Comparison of ENCODE assay signal across 17 cellular contexts in genomic region chr6:170429457-170429856, GRCh38.
A peak's percentile ranks its signal among the peaks of the same experiment; 100 is the strongest.
DNase-seq lines count a peak whose midpoint lies in the region; TF ChIP-seq lines count a peak whose summit lies in the region.
"Had no signal": no experiment of that assay in that cellular context is flagged by ENCODE, and none has a peak within 500 bp of the region (broad histone marks: within the 10 kb centered on the region; RNA-seq: fewer than 3 reads in every experiment).

No MANE protein-coding gene starts in this region.

- H3K27me3 ChIP-seq in neural progenitor cell = no peaks in the 10 kb centered on the region
- H3K27me3 ChIP-seq: SJCRH30 had no signal

- H3K9me3 Mint-ChIP-seq in neural progenitor cell = peaks cover 6% of the 10 kb centered on the region
- no peaks in the 10 kb centered on the region for H3K9me3 Mint-ChIP-seq in activated naive CD4-positive, alpha-beta T cell treated with anti-CD3 and anti-CD28 coated beads for 36 hours
- H3K9me3 Mint-ChIP-seq: activated naive CD8-positive, alpha-beta T cell treated with anti-CD3 and anti-CD28 coated beads for 36 hours had no signal

- DNase-seq in EH (ENCODE audit: low read depth) (peak; percentile 35), SK-MEL-5 (ENCODE audit: low read depth, low spot score) (peak; percentile 16), fibroblast of pulmonary artery (ENCODE audit: low read depth) (peak; percentile 73), neural progenitor cell (ENCODE audit: low spot score) (no peak), AG08396 (ENCODE audit: low spot score) (no peak), NCI-H748 (lab: John Stamatoyannopoulos, UW; ENCODE audit: unreplicated experiment) (no peak), DMS153 treated with DMSO at 0.1 percent for 48 hours (lab: John Stamatoyannopoulos, UW; ENCODE audit: unreplicated experiment) (no peak)
- no peak for DNase-seq in activated naive CD4-positive, alpha-beta T cell treated with anti-CD3 and anti-CD28 coated beads for 36 hours
- DNase-seq: activated naive CD8-positive, alpha-beta T cell treated with anti-CD3 and anti-CD28 coated beads for 36 hours; Calu3; caudate nucleus; effector memory CD4-positive, alpha-beta T cell; islet precursor cell; NCI-H1436 treated with DMSO at 0.1 percent for 48 hours; SJCRH30; stimulated activated CD4-positive, alpha-beta T cell treated with anti-CD3 and anti-CD28 coated beads, Interleukin-15, amount 100 ng/mL, for 24 hours had no signal

- no peak overlapping the region for H3K4me3 Mint-ChIP-seq in neural progenitor cell
- no peak overlapping the region for H3K4me3 Mint-ChIP-seq in activated naive CD4-positive, alpha-beta T cell treated with anti-CD3 and anti-CD28 coated beads for 36 hours
- H3K4me3 Mint-ChIP-seq: activated naive CD8-positive, alpha-beta T cell treated with anti-CD3 and anti-CD28 coated beads for 36 hours had no signal

- H3K36me3 Mint-ChIP-seq in neural progenitor cell = no peaks in the 10 kb centered on the region
- no peaks in the 10 kb centered on the region for H3K36me3 Mint-ChIP-seq in activated naive CD4-positive, alpha-beta T cell treated with anti-CD3 and anti-CD28 coated beads for 36 hours (ENCODE audit: low read depth)
- H3K36me3 Mint-ChIP-seq: activated naive CD8-positive, alpha-beta T cell treated with anti-CD3 and anti-CD28 coated beads for 36 hours had no signal

- H3K9me3 ChIP-seq in neural progenitor cell (ENCODE audit: low read depth) = no peaks in the 10 kb centered on the region
- H3K9me3 ChIP-seq: SJCRH30 had no signal

- H4K20me1 ChIP-seq in neural progenitor cell (ENCODE audit: low read depth) = no peaks in the 10 kb centered on the region

- H3K27me3 Mint-ChIP-seq in neural progenitor cell (ENCODE audit: insufficient read depth, low read depth) = no peaks in the 10 kb centered on the region
- peaks cover 6% of the 10 kb centered on the region for H3K27me3 Mint-ChIP-seq in activated naive CD4-positive, alpha-beta T cell treated with anti-CD3 and anti-CD28 coated beads for 36 hours (ENCODE audit: low read depth)

- no peak overlapping the region for H3K27ac Mint-ChIP-seq in neural progenitor cell
- no peak overlapping the region for H3K27ac Mint-ChIP-seq in activated naive CD4-positive, alpha-beta T cell treated with anti-CD3 and anti-CD28 coated beads for 36 hours
- H3K27ac Mint-ChIP-seq: activated naive CD8-positive, alpha-beta T cell treated with anti-CD3 and anti-CD28 coated beads for 36 hours had no signal

- in situ Hi-C loops in SK-MEL-5 (cut with HindIII; ENCODE audit: low pct_unique_long_range_greater_than_20kb, low sequenced_read_pairs) = no loop called here

- H2AFZ ChIP-seq in neural progenitor cell (replicated peaks) = peak overlapping the region; percentile 88

- peaks cover 35% of the 10 kb centered on the region for H3K4me1 Mint-ChIP-seq in neural progenitor cell
- no peaks in the 10 kb centered on the region for H3K4me1 Mint-ChIP-seq in activated naive CD4-positive, alpha-beta T cell treated with anti-CD3 and anti-CD28 coated beads for 36 hours (ENCODE audit: low read depth)
- H3K4me1 Mint-ChIP-seq: activated naive CD8-positive, alpha-beta T cell treated with anti-CD3 and anti-CD28 coated beads for 36 hours had no signal

- no peak overlapping the region for H3K27ac ChIP-seq in neural progenitor cell
- H3K27ac ChIP-seq: KMS-11, SJCRH30 had no signal

- H3K4me1 ChIP-seq in neural progenitor cell = peaks cover 33% of the 10 kb centered on the region

- H3K79me2 ChIP-seq in neural progenitor cell (ENCODE audit: low read depth) = no peaks in the 10 kb centered on the region

- TF ChIP-seq CTCF in fibroblast of pulmonary artery (IDR thresholded peaks at IDR 0.05; ENCODE audit: low read length, missing control alignments) (peak; percentile 41), neural progenitor cell (IDR thresholded peaks at IDR 0.05) (no peak)

- no peak overlapping the region for H3K4me2 ChIP-seq in neural progenitor cell
- H3K4me2 ChIP-seq: KMS-11 had no signal

- peak overlapping the region; percentile 15 for H3K9ac ChIP-seq in neural progenitor cell
- H3K9ac ChIP-seq: KMS-11 had no signal

- no peaks in the 10 kb centered on the region for H3F3A ChIP-seq in neural progenitor cell (ENCODE audit: low read depth)

- intact Hi-C loops in activated naive CD4-positive, alpha-beta T cell treated with anti-CD3 and anti-CD28 coated beads for 36 hours (cut with micrococcal nuclease) = no loop called here

- CTCF ChIA-PET in activated naive CD4-positive, alpha-beta T cell treated with anti-CD3 and anti-CD28 coated beads for 36 hours (lab: Charles Lee) = no interaction called here

- H3K4me3 ChIP-seq in fibroblast of pulmonary artery (replicated peaks; ENCODE audit: low read depth, low read length) (no peak overlapping the region), neural progenitor cell (no peak overlapping the region)
- H3K4me3 ChIP-seq: SJCRH30 had no signal

- H3K36me3 ChIP-seq in neural progenitor cell = no peaks in the 10 kb centered on the region
- H3K36me3 ChIP-seq: SJCRH30 had no signal

Comparison
In these comparisons a context has a peak if more than half of its experiments do, and no peak if none do; other contexts are left out.
1. DNase-seq: peak in EH (single experiment), SK-MEL-5 (single experiment) and fibroblast of pulmonary artery (single experiment); none in neural progenitor cell (single experiment), AG08396 (single experiment), NCI-H748 (single experiment), activated naive CD4-positive, alpha-beta T cell treated with anti-CD3 and anti-CD28 coated beads for 36 hours (single experiment) and DMS153 treated with DMSO at 0.1 percent for 48 hours (single experiment).